ENCODE assay signal across 1 cellular context in genomic region chr2:186605041-186605440, GRCh38.
TF ChIP-seq lines count a peak whose summit lies in the region.

No MANE protein-coding gene starts in this region.

TF ChIP-seq in GM23338, 12 proteins besides CTCF, POLR2A, EP300 and RAD21 (continued from another document):
- no peak for TF ChIP-seq ZNF462 (CRISPR knock-in tag; IDR thresholded peaks at IDR 0.05)
- TF ChIP-seq POLR2AphosphoS5 (IDR thresholded peaks at IDR 0.05; ENCODE audit: low read depth), result no peak
